18 cellular contexts compared by ENCODE assay signal in the genomic region with DNA sequence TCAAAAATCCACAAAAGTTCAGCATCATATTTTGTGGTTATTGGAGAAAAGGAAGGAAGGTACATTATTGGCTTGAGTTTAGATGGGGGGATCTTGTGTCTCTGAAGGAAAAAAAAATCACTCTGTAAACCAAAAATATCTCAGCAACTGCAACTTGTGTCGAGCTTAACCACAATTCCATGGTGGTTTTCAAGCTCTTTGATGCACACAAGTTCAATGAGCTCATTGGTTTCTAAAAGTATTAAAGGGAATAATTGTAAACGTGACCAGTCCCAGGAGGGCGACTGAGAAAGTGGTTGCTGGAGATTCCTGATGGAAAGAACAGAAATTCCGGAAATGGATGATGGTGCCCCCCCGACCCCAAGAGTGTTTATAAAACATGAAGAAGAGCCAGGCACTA.
DNase-seq lines count a peak whose midpoint lies in the region; TF ChIP-seq lines count a peak whose summit lies in the region.
"Had no signal": no experiment of that assay in that cellular context is flagged by ENCODE, and none has a peak within 500 bp of the region (broad histone marks: within the 10 kb centered on the region; RNA-seq: fewer than 3 reads in every experiment).

No MANE protein-coding gene starts in this region.

- no peak overlapping the region for H3K9ac ChIP-seq in BLaER1
- H3K9ac ChIP-seq: GM23248 had no signal

- in situ Hi-C loops in astrocyte of the cerebellum (cut with HindIII; ENCODE audit: low sequenced_read_pairs): no loop called here

- no peaks in the 10 kb centered on the region for H4K20me1 ChIP-seq in BLaER1

- TF ChIP-seq CTCF in astrocyte of the cerebellum (IDR thresholded peaks at IDR 0.05; ENCODE audit: low read depth, low read length, missing control alignments): no peak

- CTCF ChIA-PET in HEK293T (lab: Yijun Ruan, JAX): no interaction called here

- H3K27ac ChIP-seq in BLaER1: no peak overlapping the region
- H3K27ac ChIP-seq: 22Rv1, GM23248 had no signal

- POLR2A ChIA-PET in HEK293T (lab: Yijun Ruan, JAX): no interaction called here

- peaks cover 63% of the 10 kb centered on the region for H3K4me1 ChIP-seq in BLaER1

- no peaks in the 10 kb centered on the region for H3K27me3 ChIP-seq in BLaER1

- DNase-seq in LHCN-M2 (ENCODE audit: low read depth): peak; percentile 17
- DNase-seq in astrocyte of the cerebellum (ENCODE audit: low read depth): peak; percentile 12
- DNase-seq in myocyte (ENCODE audit: low read depth): peak; percentile 74
- DNase-seq in OCI-M2 (lab: John Stamatoyannopoulos, UW; ENCODE audit: unreplicated experiment): no peak
- DNase-seq in HEK293T (ENCODE audit: extremely low spot score): no peak
- no peak for DNase-seq in NCI-H2227 (lab: John Stamatoyannopoulos, UW; ENCODE audit: unreplicated experiment)
- no peak for DNase-seq in SK-N-DZ (ENCODE audit: low spot score)
- DNase-seq: C1 segment of cervical spinal cord; Calu3; CD4-positive, alpha-beta memory T cell; COR-L47; DMS153; DND-41; GM23248; H7; HCEC 1CT had no signal

- H3K4me3 ChIP-seq in BLaER1 (no peak overlapping the region), astrocyte of the cerebellum (ENCODE audit: low read depth, low read length) (no peak overlapping the region)
- H3K4me3 ChIP-seq: GM23248 had no signal

- peak overlapping the region; percentile 74 for H3K4me2 ChIP-seq in BLaER1

- H3K36me3 ChIP-seq in BLaER1: no peaks in the 10 kb centered on the region

- peaks cover 15% of the 10 kb centered on the region for H3K9me3 ChIP-seq in BLaER1

TF ChIP-seq in HEK293T, 16 proteins besides CTCF, POLR2A, EP300 and RAD21:
- no peak for TF ChIP-seq ARNT (IDR thresholded peaks at IDR 0.05)
- no peak for TF ChIP-seq FOXA1 (IDR thresholded peaks at IDR 0.05)
- no peak for TF ChIP-seq L3MBTL2 (conservative IDR thresholded peaks at IDR 0.05)
- no peak for TF ChIP-seq TARDBP (IDR thresholded peaks at IDR 0.05)
- TF ChIP-seq ZNF384 (IDR thresholded peaks at IDR 0.05): no peak
- no peak for TF ChIP-seq SP1 (IDR thresholded peaks at IDR 0.05)
- no peak for TF ChIP-seq CTBP1 (IDR thresholded peaks at IDR 0.05; ENCODE audit: borderline replicate concordance)
- TF ChIP-seq BHLHE40 (IDR thresholded peaks at IDR 0.05; ENCODE audit: borderline replicate concordance): no peak
- no peak for TF ChIP-seq SUZ12 (IDR thresholded peaks at IDR 0.05)
- TF ChIP-seq ELF4 (IDR thresholded peaks at IDR 0.05): no peak
- TF ChIP-seq FOXK2 (IDR thresholded peaks at IDR 0.05): no peak
TF ChIP-seq in HEK293T: peak in this region for 0.

Comparison
In these comparisons a context has a peak if more than half of its experiments do, and no peak if none do; other contexts are left out.
1. DNase-seq: peak in LHCN-M2 (single experiment), astrocyte of the cerebellum (single experiment) and myocyte (single experiment); none in OCI-M2 (single experiment), HEK293T (single experiment), NCI-H2227 (single experiment) and SK-N-DZ (single experiment).